In the genomic region with DNA sequence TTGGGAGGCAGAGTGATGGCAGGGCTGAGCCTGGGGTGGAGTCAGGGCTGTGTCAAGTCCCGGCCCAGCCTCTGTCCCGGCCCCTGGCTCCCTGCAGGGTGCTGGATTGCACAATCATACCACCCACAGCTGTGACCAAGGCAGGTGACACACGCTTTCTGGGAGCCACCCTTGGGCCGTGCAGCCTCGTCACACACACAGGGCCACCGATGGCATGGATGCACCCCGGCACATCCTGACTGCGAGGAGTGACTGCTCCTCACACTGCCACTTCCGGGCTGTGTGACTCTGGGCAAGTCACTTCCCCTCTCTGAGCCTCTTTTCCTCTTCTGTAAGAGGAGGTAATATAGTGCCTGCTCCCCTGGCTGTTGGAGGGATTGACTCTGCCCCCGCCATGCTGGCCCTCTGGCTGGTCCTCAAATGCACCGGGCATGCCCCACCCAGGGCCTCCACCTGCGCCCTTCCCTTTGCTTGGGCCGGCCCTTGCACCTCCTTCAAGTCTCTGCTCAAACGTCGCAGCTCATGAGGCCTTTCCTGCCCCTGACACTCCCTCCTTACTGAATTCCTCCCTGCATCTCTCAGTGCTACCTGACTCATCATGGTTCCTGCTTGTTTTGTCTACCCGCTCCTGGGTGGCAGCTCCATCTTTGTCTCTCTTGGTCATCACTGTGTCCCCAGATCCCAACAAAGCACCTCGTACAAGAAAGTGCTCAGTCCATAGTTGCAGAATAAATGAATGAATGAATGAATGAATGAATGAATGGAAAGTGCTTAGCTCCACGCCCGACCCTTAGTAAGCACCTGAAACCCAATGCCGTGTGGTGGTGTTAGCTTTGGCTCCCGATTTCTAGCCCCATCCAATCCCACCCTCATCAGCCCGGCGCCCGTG, we compare ENCODE assay signal across 8 cellular contexts.
DNase-seq lines count a peak whose midpoint lies in the region; ATAC-seq, FAIRE-seq and TF ChIP-seq lines count a peak whose summit lies in the region.

No MANE protein-coding gene starts in this region.

- TF ChIP-seq EP300 in SK-N-SH (IDR thresholded peaks at IDR 0.05; ENCODE audit: borderline replicate concordance in 1 of 2, low read depth in 1 of 2, low read length in 1 of 2): no peak

- peaks cover 14% of the 10 kb centered on the region for H3K27me3 Mint-ChIP-seq in activated CD8-positive, alpha-beta T cell treated with anti-CD3 and anti-CD28 coated beads, Interleukin-2, amount 10 ng/mL, durations not matched to agents 7 days and 5 days (ENCODE audit: low read depth)

- no peak for TF ChIP-seq RAD21 in SK-N-SH (IDR thresholded peaks at IDR 0.05; ENCODE audit: low read length)

- no peaks in the 10 kb centered on the region for H3K27me3 ChIP-seq in SK-N-SH (ENCODE audit: insufficient read depth)

- DNase-seq in SK-N-SH (no peak), kidney (peak; percentile 91), Ammon's horn (ENCODE audit: low spot score) (no peak), putamen (ENCODE audit: low spot score) (no peak), hypothalamus (lab: John Stamatoyannopoulos, UW) (no peak)
- no peak for DNase-seq in activated CD8-positive, alpha-beta T cell treated with anti-CD3 and anti-CD28 coated beads, Interleukin-2, amount 10 ng/mL, durations not matched to agents 7 days and 5 days

- H3K27ac ChIP-seq in SK-N-SH (ENCODE audit: low read depth in 2 of 2, low read length in 1 of 2): no peak overlapping the region
- peak overlapping the region; percentile 76 to 80 for H3K27ac ChIP-seq in kidney (ENCODE audit: low read depth in 2 of 2, low read length in 2 of 2)
- peak overlapping the region; percentile 21 for H3K27ac ChIP-seq in temporal lobe (ENCODE audit: low read depth, low read length)

- H3K4me1 ChIP-seq in SK-N-SH (ENCODE audit: control insufficient read depth in 1 of 2, insufficient read depth in 2 of 2, low read depth in 1 of 2, low read length in 1 of 2) (peaks cover 14 to 23% of the 10 kb centered on the region in 2 experiments; a peak in 3 of 4 replicates), kidney (ENCODE audit: control insufficient read depth in 1 of 2, insufficient read depth in 1 of 2, low read depth in 1 of 2, low read length in 2 of 2) (peaks cover 0 to 9% of the 10 kb centered on the region in 2 donors)

- no peak overlapping the region for H3K4me2 ChIP-seq in SK-N-SH

- H3K79me2 ChIP-seq in SK-N-SH (ENCODE audit: insufficient read depth): no peaks in the 10 kb centered on the region

- TF ChIP-seq CTCF in SK-N-SH (IDR thresholded peaks at IDR 0.05) (no peak), kidney (IDR thresholded peaks at IDR 0.05; ENCODE audit: borderline replicate concordance, extremely low read depth, insufficient read depth) (no peak)

- H3K4me3 Mint-ChIP-seq in activated CD8-positive, alpha-beta T cell treated with anti-CD3 and anti-CD28 coated beads, Interleukin-2, amount 10 ng/mL, durations not matched to agents 7 days and 5 days: no peak overlapping the region

- no peaks in the 10 kb centered on the region for H3K9me2 ChIP-seq in SK-N-SH

- no peak for FAIRE-seq in kidney (lab: Jason Lieb, UNC)

- POLR2A ChIA-PET in SK-N-SH (lab: Yijun Ruan, JAX): no interaction called here
- POLR2A ChIA-PET in activated CD8-positive, alpha-beta T cell treated with anti-CD3 and anti-CD28 coated beads, Interleukin-2, amount 10 ng/mL, durations not matched to agents 7 days and 5 days (lab: Charles Lee): no interaction called here

- H3K9me3 ChIP-seq in SK-N-SH (no peaks in the 10 kb centered on the region), kidney (ENCODE audit: control insufficient read depth in 1 of 2, low read length in 2 of 2) (no peaks in the 10 kb centered on the region)

- H3K9ac ChIP-seq in SK-N-SH (no peak overlapping the region), kidney (ENCODE audit: low read length in 2 of 2) (no peak overlapping the region)

- CTCF ChIA-PET in SK-N-SH (lab: Yijun Ruan, JAX): interaction anchor here (1.0 to 1.3 kb wide), 4 partner anchors 12 to 305 kb away, joined by 3 to 4 read pairs (median 3); no protein-coding TSS in a partner anchor
- CTCF ChIA-PET in activated CD8-positive, alpha-beta T cell treated with anti-CD3 and anti-CD28 coated beads, Interleukin-2, amount 10 ng/mL, durations not matched to agents 7 days and 5 days (lab: Charles Lee): interaction anchor here (1.2 to 1.5 kb wide), 4 partner anchors 24 to 176 kb away, joined by 3 read pairs; no protein-coding TSS in a partner anchor

- no peak for ATAC-seq in SK-N-SH treated with all-trans-retinoic acid at 6 μM for 48 hours
- no peak for ATAC-seq in activated CD8-positive, alpha-beta T cell treated with anti-CD3 and anti-CD28 coated beads, Interleukin-2, amount 10 ng/mL, durations not matched to agents 7 days and 5 days

- no peaks in the 10 kb centered on the region for H4K20me1 ChIP-seq in SK-N-SH (ENCODE audit: insufficient read depth)

- H3F3A ChIP-seq in SK-N-SH (replicated peaks; ENCODE audit: insufficient read depth): no peaks in the 10 kb centered on the region

- H3K9me3 Mint-ChIP-seq in activated CD8-positive, alpha-beta T cell treated with anti-CD3 and anti-CD28 coated beads, Interleukin-2, amount 10 ng/mL, durations not matched to agents 7 days and 5 days (ENCODE audit: insufficient read depth): no peaks in the 10 kb centered on the region

- no peak overlapping the region for H3K4me3 ChIP-seq in SK-N-SH (ENCODE audit: low read depth in 2 of 2, low read length in 1 of 2)
- H3K4me3 ChIP-seq in kidney (ENCODE audit: low read length in 2 of 2): no peak overlapping the region

- H3K36me3 Mint-ChIP-seq in activated CD8-positive, alpha-beta T cell treated with anti-CD3 and anti-CD28 coated beads, Interleukin-2, amount 10 ng/mL, durations not matched to agents 7 days and 5 days (ENCODE audit: low read depth): no peaks in the 10 kb centered on the region

- H3K27ac Mint-ChIP-seq in activated CD8-positive, alpha-beta T cell treated with anti-CD3 and anti-CD28 coated beads, Interleukin-2, amount 10 ng/mL, durations not matched to agents 7 days and 5 days: peak overlapping the region; percentile 3

- H2AFZ ChIP-seq in SK-N-SH (ENCODE audit: low read depth): peak overlapping the region; percentile 79; the same call in 1 of the 2 replicates

- peaks cover 32% of the 10 kb centered on the region for H3K4me1 Mint-ChIP-seq in activated CD8-positive, alpha-beta T cell treated with anti-CD3 and anti-CD28 coated beads, Interleukin-2, amount 10 ng/mL, durations not matched to agents 7 days and 5 days (ENCODE audit: low read depth)

- H3K36me3 ChIP-seq in SK-N-SH (replicated peaks in 1 of 2; ENCODE audit: control insufficient read depth in 1 of 2, insufficient read depth in 2 of 2, low read length in 1 of 2) (no peaks in the 10 kb centered on the region), kidney (ENCODE audit: control insufficient read depth in 1 of 2, insufficient read depth in 2 of 2, low read length in 2 of 2) (no peaks in the 10 kb centered on the region)

- WGBS in SK-N-SH (ENCODE audit: low lambda C conversion rate): 83% methylated on average over 21 of the region's 24 CpGs

- intact Hi-C loops in kidney (cut with DNase I): no loop called here

TF ChIP-seq in SK-N-SH, 30 proteins besides CTCF, POLR2A, EP300 and RAD21 (continues in another document):
- TF ChIP-seq IRF3 (IDR thresholded peaks at IDR 0.05; ENCODE audit: low read depth, low read length) (no peak), RXRA (IDR thresholded peaks at IDR 0.05; ENCODE audit: borderline replicate concordance, low read depth) (no peak), MXI1 (IDR thresholded peaks at IDR 0.05; ENCODE audit: low read depth, low read length) (no peak)

TF ChIP-seq in SK-N-SH treated with all-trans-retinoic acid at 6 μM for 48 hours, 23 proteins besides CTCF, POLR2A, EP300 and RAD21:
- TF ChIP-seq POU6F1 (CRISPR knock-in tag; IDR thresholded peaks at IDR 0.05; ENCODE audit: borderline replicate concordance, low read depth): no peak

Comparison
In these comparisons a context has a peak if more than half of its experiments do, and no peak if none do; other contexts are left out.
1. H3K27ac ChIP-seq: peak in kidney (2 of 2) and temporal lobe (single experiment); none in SK-N-SH (0 of 2).